In the genomic region with DNA sequence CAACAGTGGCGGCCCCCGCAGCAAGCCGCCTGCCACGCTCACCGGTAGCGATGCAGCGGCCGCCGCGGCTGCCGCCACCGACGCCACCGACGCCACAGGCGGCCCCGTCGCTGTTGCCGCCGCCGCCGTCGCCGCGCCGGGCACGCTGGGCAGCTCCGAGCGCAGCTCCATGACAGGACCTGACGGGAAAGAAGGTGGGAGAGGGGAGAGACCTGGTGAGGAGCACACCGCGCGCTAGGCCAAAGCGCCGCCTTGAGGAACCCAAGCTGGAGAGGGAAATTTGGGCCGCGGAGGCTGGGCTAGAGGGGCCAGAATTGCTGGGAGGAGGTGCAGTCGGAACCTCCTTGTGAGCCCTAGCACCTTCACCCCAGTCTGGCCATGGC, we compare ENCODE assay signal across 13 cellular contexts. TPM values are rescaled to one million over a fixed set of nuclear protein-coding genes. Genes with fewer than 3 reads are reported as not detected.
DNase-seq lines count a peak whose midpoint lies in the region; ATAC-seq and TF ChIP-seq lines count a peak whose summit lies in the region.
"Had no signal": no experiment of that assay in that cellular context is flagged by ENCODE, and none has a peak within 500 bp of the region (broad histone marks: within the 10 kb centered on the region; RNA-seq: fewer than 3 reads in every experiment).

No MANE protein-coding gene starts in this region.

- POLR2A ChIA-PET in WTC11 (lab: Charles Lee), result interaction anchor here (1.3 kb wide), 1 partner anchor 8 kb away, joined by 3 read pairs; no protein-coding TSS in a partner anchor

- TF ChIP-seq CTCF in cardiac muscle cell (IDR thresholded peaks at IDR 0.05; ENCODE audit: low read depth, low read length) (no peak), WTC11 (IDR thresholded peaks at IDR 0.05) (no peak), type B pancreatic cell (conservative IDR thresholded peaks at IDR 0.05) (no peak)

- ATAC-seq in Right ventricle myocardium inferior (no peak), WTC11 (no peak)
- ATAC-seq: PC-3 had no signal

- H3K27me3 ChIP-seq in cardiac muscle cell, result peaks cover 100% of the 10 kb centered on the region

- H3K9me3 Mint-ChIP-seq in WTC11, result no peaks in the 10 kb centered on the region
- H3K9me3 Mint-ChIP-seq in type B pancreatic cell, result no peaks in the 10 kb centered on the region

- H3K27ac Mint-ChIP-seq in WTC11 (no peak overlapping the region), type B pancreatic cell (no peak overlapping the region)

- H3K36me3 ChIP-seq in cardiac muscle cell, result no peaks in the 10 kb centered on the region
- H3K36me3 ChIP-seq: vagina had no signal

- DNase-seq in cardiac muscle cell (ENCODE audit: low read depth in 1 of 2, low spot score in 1 of 2), result no peak
- DNase-seq in Right ventricle myocardium inferior (ENCODE audit: missing footprints), result no peak
- peak; percentile 37 for DNase-seq in WTC11 (ENCODE audit: low spot score)
- DNase-seq in iPS-NIHi11 (ENCODE audit: low spot score), result peak; percentile 15
- no peak for DNase-seq in type B pancreatic cell (ENCODE audit: extremely low spot score, unreplicated experiment)
- no peak for DNase-seq in SW480 (ENCODE audit: low spot score)
- DNase-seq in activated effector memory CD4-positive, alpha-beta T cell treated with anti-CD3 and anti-CD28 coated beads, Interleukin-2, amount 50 U/mL, for 16 hours, result no peak
- DNase-seq in NCI-H748 treated with DMSO at 0.1 percent for 48 hours (lab: John Stamatoyannopoulos, UW), result no peak
- DNase-seq: activated naive CD4-positive, alpha-beta T cell treated with Interleukin-2 at 50 U/mL for 16 hours; NCI-H345; PC-3 had no signal

- peak overlapping the region; percentile 2 for H3K4me3 ChIP-seq in cardiac muscle cell

- H3K27me3 Mint-ChIP-seq in WTC11 (ENCODE audit: low read depth) (peaks cover 97% of the 10 kb centered on the region), type B pancreatic cell (peaks cover 88% of the 10 kb centered on the region)

- CTCF ChIA-PET in WTC11 (lab: Charles Lee), result interaction anchor here (1.3 kb wide), 1 partner anchor 51 kb away, joined by 4 read pairs; no protein-coding TSS in a partner anchor

- H3K36me3 Mint-ChIP-seq in WTC11 (peaks cover 7% of the 10 kb centered on the region), type B pancreatic cell (no peaks in the 10 kb centered on the region)

- H3K4me1 Mint-ChIP-seq in WTC11 (peaks cover 68% of the 10 kb centered on the region), type B pancreatic cell (ENCODE audit: unreplicated experiment) (peaks cover 39% of the 10 kb centered on the region)

- no peaks in the 10 kb centered on the region for H3K9me3 ChIP-seq in cardiac muscle cell (ENCODE audit: low read depth)
- H3K9me3 ChIP-seq: vagina had no signal

- H3K4me1 ChIP-seq in cardiac muscle cell (ENCODE audit: low read depth), result no peaks in the 10 kb centered on the region

- intact Hi-C loops in Right ventricle myocardium inferior (cut with DNase I), result no loop called here

- H3K4me3 Mint-ChIP-seq in WTC11, result peak overlapping the region; percentile 75
- peak overlapping the region; percentile 80 for H3K4me3 Mint-ChIP-seq in type B pancreatic cell

- H3K27ac ChIP-seq in cardiac muscle cell, result no peak overlapping the region
- H3K27ac ChIP-seq: vagina had no signal

TF ChIP-seq in WTC11, 78 proteins besides CTCF, POLR2A, EP300 and RAD21:
- no peak for TF ChIP-seq ZNF317 (CRISPR knock-in tag; IDR thresholded peaks at IDR 0.05; ENCODE audit: borderline replicate concordance, low read depth)
- TF ChIP-seq HMGXB4 (CRISPR knock-in tag; IDR thresholded peaks at IDR 0.05), result 0 out of 2 replicates have a peak, but pooled peaks have one; percentile 12

RNA-seq across cellular contexts. Expression of gene DMRTA2, which starts 1.9 kb away (rescaled TPM):
- 0.04 and 0.12 TPM in 2 replicates for total RNA-seq in cardiac muscle cell
- 0.27 TPM in 1 of 2 replicates, not detected in the other for polyA plus RNA-seq in cardiac muscle cell
- not detected for total RNA-seq in Right ventricle myocardium inferior
- total RNA-seq in WTC11 (2021), result not detected in 3 replicates
- 0.29 and 0.48 TPM in 2 replicates for total RNA-seq in type B pancreatic cell (ENCODE audit: low replicate concordance)
- total RNA-seq: HT1080, PC-3, vagina had no signal

Comparison
In these comparisons a context has a peak if more than half of its experiments do, and no peak if none do; other contexts are left out.
1. DNase-seq: peak in WTC11 (single experiment) and iPS-NIHi11 (single experiment); none in cardiac muscle cell (0 of 2), Right ventricle myocardium inferior (single experiment), type B pancreatic cell (single experiment), SW480 (single experiment), activated effector memory CD4-positive, alpha-beta T cell treated with anti-CD3 and anti-CD28 coated beads, Interleukin-2, amount 50 U/mL, for 16 hours (single experiment) and NCI-H748 treated with DMSO at 0.1 percent for 48 hours (single experiment).